23 cellular contexts compared by ENCODE assay signal in genomic region chr15:31317033-31317979, GRCh38. TPM values are rescaled to one million over a fixed set of nuclear protein-coding genes. Genes with fewer than 3 reads are reported as not detected.
A peak's percentile ranks its signal among the peaks of the same experiment; 100 is the strongest.
DNase-seq lines count a peak whose midpoint lies in the region; ATAC-seq and TF ChIP-seq lines count a peak whose summit lies in the region.
"Had no signal": no experiment of that assay in that cellular context is flagged by ENCODE, and none has a peak within 500 bp of the region (broad histone marks: within the 10 kb centered on the region; RNA-seq: fewer than 3 reads in every experiment).

No MANE protein-coding gene starts in this region.

- H3K27ac Mint-ChIP-seq in CD4-positive, alpha-beta T cell: peak overlapping the region; percentile 70
- peak overlapping the region; percentile 73 for H3K27ac Mint-ChIP-seq in activated T-helper 17 cell treated with anti-CD3 and anti-CD28 coated beads, Interleukin-2, amount 50 U/mL, for 72 hours
- H3K27ac Mint-ChIP-seq in natural killer cell treated with Interleukin-12 subunit alpha and Interleukin-12 subunit beta and Interleukin-15 and Interleukin-18, amount 100 ng/mL, for 72 hours: peak overlapping the region; percentile 21 to 74
- no peak overlapping the region for H3K27ac Mint-ChIP-seq in mesothelial cell of epicardium

- H4K20me1 ChIP-seq in BLaER1 treated with 17β-estradiol and CSF1 and Interleukin-3, amounts not matched to agents 10 nM and 100 nM: no peaks in the 10 kb centered on the region

- H3K36me3 Mint-ChIP-seq in CD4-positive, alpha-beta T cell (ENCODE audit: low read depth): no peaks in the 10 kb centered on the region
- no peaks in the 10 kb centered on the region for H3K36me3 Mint-ChIP-seq in activated T-helper 17 cell treated with anti-CD3 and anti-CD28 coated beads, Interleukin-2, amount 50 U/mL, for 72 hours (ENCODE audit: low read depth)
- H3K36me3 Mint-ChIP-seq in natural killer cell treated with Interleukin-12 subunit alpha and Interleukin-12 subunit beta and Interleukin-15 and Interleukin-18, amount 100 ng/mL, for 72 hours: no peaks in the 10 kb centered on the region
- H3K36me3 Mint-ChIP-seq in mesothelial cell of epicardium: no peaks in the 10 kb centered on the region

- no peaks in the 10 kb centered on the region for H3K9me3 Mint-ChIP-seq in CD4-positive, alpha-beta T cell
- peaks cover 3% of the 10 kb centered on the region for H3K9me3 Mint-ChIP-seq in activated T-helper 17 cell treated with anti-CD3 and anti-CD28 coated beads, Interleukin-2, amount 50 U/mL, for 72 hours
- no peaks in the 10 kb centered on the region for H3K9me3 Mint-ChIP-seq in natural killer cell treated with Interleukin-12 subunit alpha and Interleukin-12 subunit beta and Interleukin-15 and Interleukin-18, amount 100 ng/mL, for 72 hours
- H3K9me3 Mint-ChIP-seq in mesothelial cell of epicardium: peaks cover 18% of the 10 kb centered on the region
- H3K9me3 Mint-ChIP-seq: effector memory CD8-positive, alpha-beta T cell had no signal

- H3K4me2 ChIP-seq in BLaER1 treated with 17β-estradiol and CSF1 and Interleukin-3, amounts not matched to agents 10 nM and 100 nM: peak overlapping the region in 6 of 11 experiments; percentile 16 to 62 (median 45); a peak in 9 of 22 replicates

- H3K9me3 ChIP-seq in BLaER1 treated with 17β-estradiol and CSF1 and Interleukin-3, amounts not matched to agents 10 nM and 100 nM (replicated peaks in 1 of 11): peaks cover 11 to 36% (median 30%) of the 10 kb centered on the region in 11 experiments; a peak in 21 of 22 replicates
- peaks cover 4% of the 10 kb centered on the region for H3K9me3 ChIP-seq in CD4-positive, alpha-beta T cell (ENCODE audit: control insufficient read depth, low read length)
- H3K9me3 ChIP-seq: suprapubic skin had no signal

- H3K36me3 ChIP-seq in BLaER1 treated with 17β-estradiol and CSF1 and Interleukin-3, amounts not matched to agents 10 nM and 100 nM: no peaks in the 10 kb centered on the region
- H3K36me3 ChIP-seq: left ventricle myocardium inferior, Peyer's patch, suprapubic skin, upper lobe of left lung had no signal

- no peaks in the 10 kb centered on the region for H3K27me3 ChIP-seq in BLaER1 treated with 17β-estradiol and CSF1 and Interleukin-3, amounts not matched to agents 10 nM and 100 nM
- no peaks in the 10 kb centered on the region for H3K27me3 ChIP-seq in CD4-positive, alpha-beta T cell (ENCODE audit: control insufficient read depth, insufficient read depth, low read length)
- H3K27me3 ChIP-seq: Peyer's patch, suprapubic skin, upper lobe of left lung had no signal

- no peak for TF ChIP-seq CTCF in CD4-positive, alpha-beta T cell (IDR thresholded peaks at IDR 0.05)
- no peak for TF ChIP-seq CTCF in mesothelial cell of epicardium (IDR thresholded peaks at IDR 0.05; ENCODE audit: unreplicated experiment)

- H3K4me1 Mint-ChIP-seq in CD4-positive, alpha-beta T cell (ENCODE audit: low read depth): peaks cover 41% of the 10 kb centered on the region
- peaks cover 16% of the 10 kb centered on the region for H3K4me1 Mint-ChIP-seq in activated T-helper 17 cell treated with anti-CD3 and anti-CD28 coated beads, Interleukin-2, amount 50 U/mL, for 72 hours
- peaks cover 18 to 29% of the 10 kb centered on the region in 2 donors for H3K4me1 Mint-ChIP-seq in natural killer cell treated with Interleukin-12 subunit alpha and Interleukin-12 subunit beta and Interleukin-15 and Interleukin-18, amount 100 ng/mL, for 72 hours (ENCODE audit: low read depth in 2 of 2)
- peaks cover 11% of the 10 kb centered on the region for H3K4me1 Mint-ChIP-seq in mesothelial cell of epicardium

- H3K4me1 ChIP-seq in BLaER1 treated with 17β-estradiol and CSF1 and Interleukin-3, amounts not matched to agents 10 nM and 100 nM: peaks cover 24 to 42% (median 35%) of the 10 kb centered on the region in 10 experiments
- H3K4me1 ChIP-seq: left ventricle myocardium inferior, Peyer's patch, suprapubic skin, upper lobe of left lung had no signal

- no peaks in the 10 kb centered on the region for H3K27me3 Mint-ChIP-seq in CD4-positive, alpha-beta T cell
- no peaks in the 10 kb centered on the region for H3K27me3 Mint-ChIP-seq in activated T-helper 17 cell treated with anti-CD3 and anti-CD28 coated beads, Interleukin-2, amount 50 U/mL, for 72 hours
- no peaks in the 10 kb centered on the region for H3K27me3 Mint-ChIP-seq in natural killer cell treated with Interleukin-12 subunit alpha and Interleukin-12 subunit beta and Interleukin-15 and Interleukin-18, amount 100 ng/mL, for 72 hours
- peaks cover 11% of the 10 kb centered on the region for H3K27me3 Mint-ChIP-seq in mesothelial cell of epicardium (ENCODE audit: low read depth)
- H3K27me3 Mint-ChIP-seq: effector memory CD8-positive, alpha-beta T cell had no signal

- no peak overlapping the region for H3K4me3 Mint-ChIP-seq in CD4-positive, alpha-beta T cell
- no peak overlapping the region for H3K4me3 Mint-ChIP-seq in activated T-helper 17 cell treated with anti-CD3 and anti-CD28 coated beads, Interleukin-2, amount 50 U/mL, for 72 hours
- H3K4me3 Mint-ChIP-seq in natural killer cell treated with Interleukin-12 subunit alpha and Interleukin-12 subunit beta and Interleukin-15 and Interleukin-18, amount 100 ng/mL, for 72 hours: peak overlapping the region; percentile 2
- H3K4me3 Mint-ChIP-seq in mesothelial cell of epicardium: no peak overlapping the region
- H3K4me3 Mint-ChIP-seq: effector memory CD8-positive, alpha-beta T cell had no signal

- no peak overlapping the region for H3K9ac ChIP-seq in BLaER1 treated with 17β-estradiol and CSF1 and Interleukin-3, amounts not matched to agents 10 nM and 100 nM

- CTCF ChIA-PET in CD4-positive, alpha-beta T cell (lab: Charles Lee): interaction anchor here (0.7 to 1.0 kb wide), 2 partner anchors 9 to 173 kb away, joined by 3 read pairs; no protein-coding TSS in a partner anchor

- ATAC-seq in CD4-positive, alpha-beta T cell (ENCODE audit: poor library complexity): no peak
- no peak for ATAC-seq in activated T-helper 17 cell treated with anti-CD3 and anti-CD28 coated beads, Interleukin-2, amount 50 U/mL, for 72 hours (replicated peaks)
- peak in 1 of 2 donors; percentile 59 for ATAC-seq in natural killer cell treated with Interleukin-12 subunit alpha and Interleukin-12 subunit beta and Interleukin-15 and Interleukin-18, amount 100 ng/mL, for 72 hours
- ATAC-seq: effector memory CD8-positive, alpha-beta T cell had no signal

- POLR2A ChIA-PET in CD4-positive, alpha-beta T cell (lab: Charles Lee): interaction anchor here (0.9 to 2.7 kb wide), 5 partner anchors 9 to 118 kb away, joined by 3 to 12 read pairs (median 5); partner anchors contain the start of gene KLF13

- intact Hi-C loops in CD4-positive, alpha-beta T cell (cut with DNase I, micrococcal nuclease): no loop called here

- DNase-seq in CD4-positive, alpha-beta T cell: no peak
- DNase-seq in natural killer cell treated with Interleukin-12 subunit alpha and Interleukin-12 subunit beta and Interleukin-15 and Interleukin-18, amount 100 ng/mL, for 72 hours (ENCODE audit: low spot score): no peak
- DNase-seq in NCI-H524 treated with DMSO at 0.1 percent for 48 hours (lab: John Stamatoyannopoulos, UW) (no peak), mesothelial cell of epicardium (ENCODE audit: low spot score in 2 of 2, unreplicated experiment in 2 of 2) (no peak), cerebellar nuclear complex (lab: John Stamatoyannopoulos, UW) (no peak)
- DNase-seq: activated CD4-positive, alpha-beta T cell treated with anti-CD3 and anti-CD28 coated beads, Interleukin-2, amount 50 U/mL, for 1 hour; central memory CD4-positive, alpha-beta T cell; effector memory CD8-positive, alpha-beta T cell; glutamatergic neuron; left ventricle myocardium inferior; NCI-H1436 treated with DMSO at 0.1 percent for 48 hours; NCI-H2081 treated with DMSO at 0.1 percent for 48 hours; NCI-H345; SHP77 treated with DMSO at 0.1 percent for 48 hours; small intestine; stimulated activated naive CD4-positive, alpha-beta T cell; T-helper 9 cell; upper lobe of left lung had no signal

- H3K4me3 ChIP-seq in BLaER1 treated with 17β-estradiol and CSF1 and Interleukin-3, amounts not matched to agents 10 nM and 100 nM: no peak overlapping the region
- H3K4me3 ChIP-seq: left ventricle myocardium inferior, Peyer's patch, suprapubic skin, upper lobe of left lung had no signal

- no peak overlapping the region for H3K27ac ChIP-seq in BLaER1 treated with 17β-estradiol and CSF1 and Interleukin-3, amounts not matched to agents 10 nM and 100 nM
- H3K27ac ChIP-seq in CD4-positive, alpha-beta T cell (ENCODE audit: low read depth, low read length): no peak overlapping the region
- H3K27ac ChIP-seq: left ventricle myocardium inferior, Peyer's patch, suprapubic skin, upper lobe of left lung, VCaP had no signal

RNA-seq across cellular contexts. Expression of gene KLF13, which starts 9.3 kb away (rescaled TPM):
- 100 to 1,000 TPM; 284 to 308 TPM for total RNA-seq in CD4-positive, alpha-beta T cell
- 100 to 1,000 TPM; 101 to 119 TPM for total RNA-seq in activated T-helper 17 cell treated with anti-CD3 and anti-CD28 coated beads, Interleukin-2, amount 50 U/mL, for 72 hours
- total RNA-seq in natural killer cell treated with Interleukin-12 subunit alpha and Interleukin-12 subunit beta and Interleukin-15 and Interleukin-18, amount 100 ng/mL, for 72 hours: 100 to 1,000 TPM in 1 of 2 donors, 10 to 100 TPM in 1; 95.1 to 153 TPM
- total RNA-seq in mesothelial cell of epicardium: 26.9 to 29.5 TPM (median 28.1 TPM) in 3 replicates
